In the genomic region with DNA sequence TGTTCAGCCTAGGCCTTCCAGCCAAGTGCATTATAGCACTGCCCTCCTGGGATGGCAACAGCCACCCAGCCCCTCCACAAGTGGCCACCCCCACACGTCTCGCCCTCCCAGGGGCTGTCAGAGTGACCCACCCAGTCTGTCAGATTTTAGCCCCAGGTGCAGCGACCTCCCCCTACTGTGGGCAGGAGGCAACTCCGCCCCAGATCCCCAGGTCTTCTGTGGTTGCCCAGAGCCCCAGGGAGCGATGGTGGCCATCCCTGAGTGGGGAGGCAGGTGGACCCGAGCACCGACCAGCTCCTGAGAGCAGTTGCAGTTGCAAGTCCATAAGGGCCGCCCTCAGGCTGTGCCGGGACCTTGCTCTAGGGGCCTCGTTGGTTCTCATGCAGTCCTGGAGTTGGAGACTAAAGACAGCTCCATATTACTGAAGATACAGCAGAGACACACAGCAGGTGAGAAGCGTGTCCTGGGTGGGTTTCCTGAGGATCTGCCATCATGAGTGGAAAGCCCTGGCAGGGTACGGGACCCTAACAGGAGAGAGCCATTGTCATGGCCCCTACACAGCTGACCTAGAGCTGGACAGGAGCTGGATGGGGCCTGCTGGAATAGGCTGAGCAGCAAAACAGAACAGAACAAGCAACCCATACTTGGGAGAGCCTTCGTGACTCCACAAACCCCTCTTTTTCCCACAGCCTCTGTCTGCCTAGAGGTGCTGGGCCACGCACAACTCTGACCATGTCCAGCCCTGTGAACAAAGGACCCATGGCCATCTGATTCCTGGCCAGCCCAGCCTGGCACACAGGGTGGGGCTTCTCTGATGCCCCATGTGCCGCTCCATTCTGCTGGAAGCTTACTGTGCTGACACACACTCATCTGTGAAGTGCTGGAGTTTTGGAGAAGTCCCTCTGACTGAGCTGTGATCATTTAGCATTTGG, we compare ENCODE assay signal across 1 cellular context.
TF ChIP-seq lines count a peak whose summit lies in the region.

No MANE protein-coding gene starts in this region.

TF ChIP-seq in HepG2, 621 proteins besides CTCF, POLR2A, EP300 and RAD21:
- TF ChIP-seq ZNF230 (CRISPR knock-in tag; IDR thresholded peaks at IDR 0.05) (no peak), ATRX (CRISPR knock-in tag; IDR thresholded peaks at IDR 0.05; ENCODE audit: borderline replicate concordance) (no peak), ZBTB7B (CRISPR knock-in tag; IDR thresholded peaks at IDR 0.05) (no peak), STAG1 (CRISPR knock-in tag; IDR thresholded peaks at IDR 0.05) (no peak), ZNF180 (CRISPR knock-in tag; IDR thresholded peaks at IDR 0.05; ENCODE audit: borderline replicate concordance, low read depth) (no peak), REL (CRISPR knock-in tag; conservative IDR thresholded peaks at IDR 0.05) (no peak), MXD4 (CRISPR knock-in tag; IDR thresholded peaks at IDR 0.05) (no peak), ZNF563 (CRISPR knock-in tag; IDR thresholded peaks at IDR 0.05) (no peak), ZBTB7A (CRISPR knock-in tag; IDR thresholded peaks at IDR 0.05) (no peak), ZNF670 (CRISPR knock-in tag; IDR thresholded peaks at IDR 0.05; ENCODE audit: borderline replicate concordance) (no peak), TAF15 (IDR thresholded peaks at IDR 0.05; ENCODE audit: low read depth, low read length, poor library complexity, severe bottlenecking) (no peak), ZNF644 (CRISPR knock-in tag; IDR thresholded peaks at IDR 0.05; ENCODE audit: low read depth) (no peak)
TF ChIP-seq in HepG2: peak in this region for 0.
